In genomic region chr5:131488463-131488862, GRCh38 we compare ENCODE assay signal across 9 cellular contexts.
A peak's percentile ranks its signal among the peaks of the same experiment; 100 is the strongest.
DNase-seq lines count a peak whose midpoint lies in the region; ATAC-seq and TF ChIP-seq lines count a peak whose summit lies in the region.
"Had no signal": no experiment of that assay in that cellular context is flagged by ENCODE, and none has a peak within 500 bp of the region (broad histone marks: within the 10 kb centered on the region; RNA-seq: fewer than 3 reads in every experiment).

No MANE protein-coding gene starts in this region.

- in situ Hi-C loops in IMR-90 (cut with MboI; ENCODE audit: low sequenced_read_pairs): no loop called here
- in situ Hi-C loops in ACHN (cut with HindIII; ENCODE audit: low pct_ligation_motif_present, low pct_unique_long_range_greater_than_20kb, low sequenced_read_pairs): no loop called here

- H4K8ac ChIP-seq in IMR-90 (ENCODE audit: low read depth in 2 of 2, low read length in 2 of 2): no peak overlapping the region

- H3K27ac ChIP-seq in IMR-90 (ENCODE audit: insufficient read depth, low read length) (no peak overlapping the region), psoas muscle (no peak overlapping the region), SJCRH30 (no peak overlapping the region)
- H3K27ac ChIP-seq: VCaP had no signal

- TF ChIP-seq RAD21 in IMR-90 (IDR thresholded peaks at IDR 0.05; ENCODE audit: low read length): no peak

- no peaks in the 10 kb centered on the region for H3K9me3 Mint-ChIP-seq in progenitor cell of endocrine pancreas (ENCODE audit: low read depth)

- no peak overlapping the region for H2AK9ac ChIP-seq in IMR-90 (replicated peaks; ENCODE audit: low read depth, low read length, poor library complexity)

- H3K9ac ChIP-seq in IMR-90 (ENCODE audit: low read depth, low read length): no peak overlapping the region

- CTCF ChIA-PET in IMR-90 (lab: Yijun Ruan, JAX): no interaction called here

- no peaks in the 10 kb centered on the region for H3K27me3 Mint-ChIP-seq in progenitor cell of endocrine pancreas

- dilution Hi-C loops in IMR-90 (cut with HindIII; ENCODE audit: low sequenced_read_pairs, unreplicated experiment): no loop called here

- H3K36me3 Mint-ChIP-seq in progenitor cell of endocrine pancreas (ENCODE audit: insufficient read depth): peaks cover 29% of the 10 kb centered on the region

- H3K4me1 ChIP-seq in IMR-90 (ENCODE audit: control insufficient read depth, insufficient read depth, low read length): no peaks in the 10 kb centered on the region; the same call in 1 of the 2 replicates
- H3K4me1 ChIP-seq in psoas muscle: no peaks in the 10 kb centered on the region
- H3K4me1 ChIP-seq in SJCRH30: no peaks in the 10 kb centered on the region

- intact Hi-C loops in IMR-90 (cut with micrococcal nuclease): no loop called here
- intact Hi-C loops in psoas muscle (cut with DNase I): no loop called here

- H3K4me3 Mint-ChIP-seq in progenitor cell of endocrine pancreas (ENCODE audit: low read depth): no peak overlapping the region

- peaks cover 3% of the 10 kb centered on the region; the same call in 1 of the 2 replicates for H3K9me1 ChIP-seq in IMR-90 (ENCODE audit: insufficient read depth, low read length)

- H3K18ac ChIP-seq in IMR-90 (ENCODE audit: low read depth, low read length): no peak overlapping the region

- no peak overlapping the region for H2AFZ ChIP-seq in IMR-90 (replicated peaks; ENCODE audit: low read length, poor library complexity)

- no peak overlapping the region for H3K4me2 ChIP-seq in IMR-90 (ENCODE audit: low read depth, low read length)

- peaks cover 7% of the 10 kb centered on the region for H3K36me3 ChIP-seq in IMR-90 (ENCODE audit: control insufficient read depth, insufficient read depth, low read length)
- H3K36me3 ChIP-seq in psoas muscle (ENCODE audit: insufficient read depth in 1 of 2, low read depth in 1 of 2): peaks cover 0 to 60% of the 10 kb centered on the region in 2 donors
- peaks cover 26% of the 10 kb centered on the region for H3K36me3 ChIP-seq in SJCRH30

- H3K23ac ChIP-seq in IMR-90 (ENCODE audit: low read depth, low read length): no peak overlapping the region

- no peak overlapping the region for H3K27ac Mint-ChIP-seq in progenitor cell of endocrine pancreas

- H3K4me3 ChIP-seq in IMR-90 (ENCODE audit: insufficient read depth, low read depth, low read length) (no peak overlapping the region), psoas muscle (no peak overlapping the region), SJCRH30 (no peak overlapping the region)

- H3K14ac ChIP-seq in IMR-90 (replicated peaks; ENCODE audit: low read depth, low read length): no peak overlapping the region

- H3K27me3 ChIP-seq in IMR-90 (ENCODE audit: control insufficient read depth, insufficient read depth, low read length): no peaks in the 10 kb centered on the region
- no peaks in the 10 kb centered on the region for H3K27me3 ChIP-seq in psoas muscle (ENCODE audit: insufficient read depth in 3 of 3, low read length in 2 of 3)
- no peaks in the 10 kb centered on the region for H3K27me3 ChIP-seq in SJCRH30

- no peak overlapping the region for H2BK5ac ChIP-seq in IMR-90 (ENCODE audit: low read depth, low read length, poor library complexity, severe bottlenecking)

- TF ChIP-seq CTCF in IMR-90 (conservative IDR thresholded peaks at IDR 0.05; ENCODE audit: low read depth, low read length): no peak
- no peak for TF ChIP-seq CTCF in psoas muscle (IDR thresholded peaks at IDR 0.05)
- TF ChIP-seq CTCF in progenitor cell of endocrine pancreas (IDR thresholded peaks at IDR 0.05; ENCODE audit: unreplicated experiment): no peak

- H3K4ac ChIP-seq in IMR-90 (ENCODE audit: low read depth, low read length): no peak overlapping the region

- peaks cover 0 to 3% of the 10 kb centered on the region in 2 experiments; a peak in 2 of 4 replicates for H3K79me1 ChIP-seq in IMR-90 (ENCODE audit: low read depth in 1 of 2, low read length in 2 of 2)

- no TSS peak for BruUV-seq in IMR-90 (replicated peaks; lab: Mats Ljungman, UMichigan)

- ATAC-seq in GM18498 (IDR thresholded peaks at IDR 0.05; ENCODE audit: unreplicated experiment) (peak; percentile 89), GM21529 (IDR thresholded peaks at IDR 0.05; ENCODE audit: unreplicated experiment) (peak; percentile 86), IMR-90 (ENCODE audit: low read depth) (no peak), psoas muscle (no peak)

- H2BK20ac ChIP-seq in IMR-90 (ENCODE audit: low read depth, low read length): no peak overlapping the region

- no peak overlapping the region for H3K56ac ChIP-seq in IMR-90 (ENCODE audit: extremely low read depth, insufficient read depth, low read length)

- H3K9me3 ChIP-seq in IMR-90 (ENCODE audit: control insufficient read depth, insufficient read depth, low read length) (0 out of 2 replicates have a peak, but pooled peaks cover 1% of the 10 kb centered on the region), psoas muscle (peaks cover 4% of the 10 kb centered on the region), SJCRH30 (replicated peaks) (no peaks in the 10 kb centered on the region)

- DNase-seq in IMR-90 (peak; percentile 7), germinal center (ENCODE audit: low spot score) (peak; percentile 16), psoas muscle (no peak), SJCRH30 (no peak), progenitor cell of endocrine pancreas (ENCODE audit: low spot score, unreplicated experiment) (no peak), ACHN (no peak)

- H2BK15ac ChIP-seq in IMR-90 (ENCODE audit: low read depth, low read length): no peak overlapping the region

- no peak for TF ChIP-seq POLR2A in IMR-90 (IDR thresholded peaks at IDR 0.05; ENCODE audit: low read depth, low read length)

- no peak overlapping the region for H2AK5ac ChIP-seq in IMR-90 (ENCODE audit: low read depth, low read length)

- POLR2A ChIA-PET in IMR-90 (lab: Charles Lee; ENCODE audit: unreplicated experiment): no interaction called here

- no peak overlapping the region for H2BK120ac ChIP-seq in IMR-90 (ENCODE audit: low read depth, low read length)

- no peak overlapping the region for H4K5ac ChIP-seq in IMR-90 (ENCODE audit: low read depth, low read length)

- H4K91ac ChIP-seq in IMR-90 (ENCODE audit: insufficient read depth, low read depth, low read length): no peak overlapping the region

- H4K20me1 ChIP-seq in IMR-90 (ENCODE audit: insufficient read depth, low read length): no peaks in the 10 kb centered on the region

- WGBS in IMR-90 (ENCODE audit: extremely low coverage in 2 of 2, insufficient read length in 1 of 2), 2 experiments: no CpG with 5 or more reads among the region's 3 CpGs
- WGBS in psoas muscle, 3 donors: 79 to 83% (median 79%) methylated on average over 3 of the region's 3 CpGs

- peaks cover 2% of the 10 kb centered on the region for H3K4me1 Mint-ChIP-seq in progenitor cell of endocrine pancreas (ENCODE audit: low read depth)

TF ChIP-seq in IMR-90, 13 proteins besides CTCF, POLR2A, EP300 and RAD21:
- TF ChIP-seq BHLHE40 (IDR thresholded peaks at IDR 0.05; ENCODE audit: low read depth, low read length) (no peak), RFX5 (IDR thresholded peaks at IDR 0.05; ENCODE audit: low read depth, low read length) (no peak), SMC3 (IDR thresholded peaks at IDR 0.05; ENCODE audit: low read depth, low read length) (no peak), CEBPB (IDR thresholded peaks at IDR 0.05; ENCODE audit: low read depth, low read length) (no peak), RCOR1 (IDR thresholded peaks at IDR 0.05; ENCODE audit: insufficient replicate concordance, low read length) (no peak)

Comparison
In these comparisons a context has a peak if more than half of its experiments do, and no peak if none do; other contexts are left out.
1. ATAC-seq: peak in GM18498 (single experiment) and GM21529 (single experiment); none in IMR-90 (single experiment) and psoas muscle (0 of 4).
2. DNase-seq: peak in IMR-90 (single experiment) and germinal center (single experiment); none in psoas muscle (0 of 2), SJCRH30 (0 of 2), progenitor cell of endocrine pancreas (single experiment) and ACHN (single experiment).